19 cellular contexts compared by ENCODE assay signal in the genomic region with DNA sequence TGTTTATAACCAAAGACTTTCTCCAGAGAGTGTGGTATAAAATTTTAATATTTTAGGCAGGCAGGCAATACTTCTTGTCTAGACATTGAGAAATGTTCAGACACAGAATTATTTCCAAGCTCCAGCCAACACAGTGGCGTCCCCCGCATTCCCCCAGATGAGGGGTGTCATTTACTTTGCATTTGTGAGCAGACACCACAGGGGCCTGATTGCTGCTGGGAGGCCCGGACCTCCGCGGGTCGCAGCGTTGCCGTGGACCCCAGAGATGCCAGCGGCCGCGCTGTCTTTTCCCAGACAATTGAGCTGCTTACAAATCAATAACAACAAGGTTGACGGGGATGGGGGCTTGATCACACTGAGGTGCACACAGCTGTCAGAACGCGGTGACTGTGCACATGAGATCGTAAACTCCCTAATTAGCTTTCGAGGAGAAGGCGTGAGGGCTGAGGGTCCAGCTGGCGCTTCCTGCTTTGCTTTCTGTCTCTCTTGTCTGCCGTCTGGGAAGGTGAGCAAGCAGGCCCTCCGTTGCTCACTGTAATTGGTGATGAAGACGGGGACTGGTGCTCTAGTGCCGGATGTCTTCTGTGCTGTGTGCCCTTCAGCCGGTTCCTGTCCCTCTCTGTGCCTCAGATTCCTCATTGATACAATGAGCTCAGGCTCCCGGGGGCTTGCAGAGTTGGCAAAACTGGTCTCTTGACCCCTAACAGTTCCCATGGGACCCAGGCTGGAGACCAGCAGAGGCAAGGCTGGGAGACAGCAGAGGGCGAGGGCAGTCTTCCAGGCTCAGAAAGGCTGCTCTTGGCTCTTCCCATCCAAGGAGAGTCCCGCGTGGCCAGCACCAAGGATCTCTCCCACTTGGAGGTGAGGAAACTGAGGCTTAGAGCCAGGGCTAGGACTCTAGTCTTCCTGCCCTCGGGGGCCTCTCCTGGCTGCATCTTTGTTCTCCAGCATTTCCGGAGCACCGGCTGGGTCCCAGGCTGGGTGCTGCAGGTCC.
DNase-seq lines count a peak whose midpoint lies in the region; ATAC-seq and TF ChIP-seq lines count a peak whose summit lies in the region.
"Had no signal": no experiment of that assay in that cellular context is flagged by ENCODE, and none has a peak within 500 bp of the region (broad histone marks: within the 10 kb centered on the region; RNA-seq: fewer than 3 reads in every experiment).

No MANE protein-coding gene starts in this region.

- peak overlapping the region; percentile 15 for H3K27ac Mint-ChIP-seq in chondrocyte (ENCODE audit: unreplicated experiment)
- no peak overlapping the region for H3K27ac Mint-ChIP-seq in neural progenitor cell
- no peak overlapping the region for H3K27ac Mint-ChIP-seq in activated CD8-positive, alpha-beta T cell treated with anti-CD3 and anti-CD28 coated beads for 36 hours
- H3K27ac Mint-ChIP-seq: activated naive CD8-positive, alpha-beta T cell treated with anti-CD3 and anti-CD28 coated beads, Interleukin-2, amount 10 ng/mL, durations not matched to agents 7 days and 5 days; naive B cell had no signal

- H3K4me3 Mint-ChIP-seq in chondrocyte (ENCODE audit: unreplicated experiment) = no peak overlapping the region
- no peak overlapping the region for H3K4me3 Mint-ChIP-seq in neural progenitor cell
- no peak overlapping the region for H3K4me3 Mint-ChIP-seq in activated CD8-positive, alpha-beta T cell treated with anti-CD3 and anti-CD28 coated beads for 36 hours
- H3K4me3 Mint-ChIP-seq: activated naive CD8-positive, alpha-beta T cell treated with anti-CD3 and anti-CD28 coated beads, Interleukin-2, amount 10 ng/mL, durations not matched to agents 7 days and 5 days had no signal

- H3K36me3 Mint-ChIP-seq in chondrocyte (ENCODE audit: low read depth) (no peaks in the 10 kb centered on the region), neural progenitor cell (no peaks in the 10 kb centered on the region)
- H3K36me3 Mint-ChIP-seq in activated CD8-positive, alpha-beta T cell treated with anti-CD3 and anti-CD28 coated beads for 36 hours (ENCODE audit: low read depth) = no peaks in the 10 kb centered on the region
- H3K36me3 Mint-ChIP-seq: activated naive CD8-positive, alpha-beta T cell treated with anti-CD3 and anti-CD28 coated beads, Interleukin-2, amount 10 ng/mL, durations not matched to agents 7 days and 5 days; naive B cell had no signal

- H3K27me3 ChIP-seq in neural progenitor cell (no peaks in the 10 kb centered on the region), GM23248 (replicated peaks; ENCODE audit: insufficient read depth) (peaks cover 6% of the 10 kb centered on the region; the same call in 1 of the 2 replicates)
- H3K27me3 ChIP-seq: BE2C, body of pancreas had no signal

- no peaks in the 10 kb centered on the region for H3K9me2 ChIP-seq in GM23248 (ENCODE audit: insufficient read depth)

- peaks cover 6% of the 10 kb centered on the region for H3K4me1 ChIP-seq in neural progenitor cell
- no peaks in the 10 kb centered on the region for H3K4me1 ChIP-seq in GM23248 (ENCODE audit: insufficient read depth)
- H3K4me1 ChIP-seq: body of pancreas had no signal

- POLR2A ChIA-PET in activated CD8-positive, alpha-beta T cell treated with anti-CD3 and anti-CD28 coated beads for 36 hours (lab: Charles Lee) = no interaction called here

- H3K36me3 ChIP-seq in neural progenitor cell (no peaks in the 10 kb centered on the region), GM23248 (ENCODE audit: low read depth) (no peaks in the 10 kb centered on the region)
- H3K36me3 ChIP-seq: BE2C had no signal

- H3K9me3 Mint-ChIP-seq in chondrocyte (ENCODE audit: low read depth) (no peaks in the 10 kb centered on the region), neural progenitor cell (no peaks in the 10 kb centered on the region)
- no peaks in the 10 kb centered on the region for H3K9me3 Mint-ChIP-seq in activated CD8-positive, alpha-beta T cell treated with anti-CD3 and anti-CD28 coated beads for 36 hours
- H3K9me3 Mint-ChIP-seq: activated naive CD8-positive, alpha-beta T cell treated with anti-CD3 and anti-CD28 coated beads, Interleukin-2, amount 10 ng/mL, durations not matched to agents 7 days and 5 days; naive B cell had no signal

- H3K4me2 ChIP-seq in neural progenitor cell (peak overlapping the region; percentile 46), GM23248 (ENCODE audit: unreplicated experiment) (no peak overlapping the region)

- TF ChIP-seq CTCF in chondrocyte (IDR thresholded peaks at IDR 0.05) = no peak
- TF ChIP-seq CTCF in neural progenitor cell (IDR thresholded peaks at IDR 0.05) = no peak
- TF ChIP-seq CTCF in activated CD8-positive, alpha-beta T cell treated with anti-CD3 and anti-CD28 coated beads for 36 hours (IDR thresholded peaks at IDR 0.05) = no peak

- H3K4me3 ChIP-seq in neural progenitor cell = no peak overlapping the region
- H3K4me3 ChIP-seq in GM23248 = no peak overlapping the region
- H3K4me3 ChIP-seq: body of pancreas had no signal

- H2AFZ ChIP-seq in neural progenitor cell (replicated peaks) (no peak overlapping the region), GM23248 (no peak overlapping the region)

- H3F3A ChIP-seq in neural progenitor cell (ENCODE audit: low read depth) (no peaks in the 10 kb centered on the region), GM23248 (ENCODE audit: insufficient read depth) (no peaks in the 10 kb centered on the region)

- no peaks in the 10 kb centered on the region for H3K79me2 ChIP-seq in neural progenitor cell (ENCODE audit: low read depth)
- H3K79me2 ChIP-seq in GM23248 (ENCODE audit: insufficient read depth) = no peaks in the 10 kb centered on the region

- H3K9me3 ChIP-seq in neural progenitor cell (ENCODE audit: low read depth) (no peaks in the 10 kb centered on the region), GM23248 (ENCODE audit: low read depth) (no peaks in the 10 kb centered on the region)
- H3K9me3 ChIP-seq: BE2C, body of pancreas had no signal

- no peaks in the 10 kb centered on the region for H3K27me3 Mint-ChIP-seq in chondrocyte (ENCODE audit: low read depth)
- H3K27me3 Mint-ChIP-seq in neural progenitor cell (ENCODE audit: insufficient read depth, low read depth) = peaks cover 9% of the 10 kb centered on the region
- no peaks in the 10 kb centered on the region for H3K27me3 Mint-ChIP-seq in activated CD8-positive, alpha-beta T cell treated with anti-CD3 and anti-CD28 coated beads for 36 hours
- H3K27me3 Mint-ChIP-seq: activated naive CD8-positive, alpha-beta T cell treated with anti-CD3 and anti-CD28 coated beads, Interleukin-2, amount 10 ng/mL, durations not matched to agents 7 days and 5 days had no signal

- 91% methylated on average over 29 to 30 of the region's 30 CpGs for WGBS in GM23248 (ENCODE audit: low coverage in 1 of 2, low lambda C conversion rate in 2 of 2, missing lambda C conversion rate in 2 of 2), 2 experiments

- H3K9ac ChIP-seq in neural progenitor cell (no peak overlapping the region), GM23248 (no peak overlapping the region)

- H4K20me1 ChIP-seq in neural progenitor cell (ENCODE audit: low read depth) (no peaks in the 10 kb centered on the region), GM23248 (ENCODE audit: insufficient read depth) (no peaks in the 10 kb centered on the region)

- DNase-seq in NCI-H1092 treated with DMSO at 0.1 percent for 48 hours (lab: John Stamatoyannopoulos, UW) (peak; percentile 1), NCI-H1092 (lab: John Stamatoyannopoulos, UW) (no peak), NCI-H1694 (lab: John Stamatoyannopoulos, UW) (peak; percentile 57), chondrocyte (ENCODE audit: low spot score) (no peak), neural progenitor cell (ENCODE audit: low spot score) (peak; percentile 42), HT-29 (ENCODE audit: low spot score) (no peak), GM23248 (no peak)
- no peak for DNase-seq in activated CD8-positive, alpha-beta T cell treated with anti-CD3 and anti-CD28 coated beads for 36 hours
- DNase-seq: 8988T; activated naive CD8-positive, alpha-beta T cell treated with anti-CD3 and anti-CD28 coated beads, Interleukin-2, amount 10 ng/mL, durations not matched to agents 7 days and 5 days; BE2C; body of pancreas; COR-L47; HCEC 1CT; naive B cell; NCI-H2029 treated with DMSO at 0.1 percent for 48 hours; NCI-H526 treated with DMSO at 0.1 percent for 48 hours; stimulated activated CD4-positive, alpha-beta T cell treated with anti-CD3 and anti-CD28 coated beads, Interleukin-4, amount 100 ng/mL, for 24 hours had no signal

- CTCF ChIA-PET in activated CD8-positive, alpha-beta T cell treated with anti-CD3 and anti-CD28 coated beads for 36 hours (lab: Charles Lee) = no interaction called here

- H3K27ac ChIP-seq in neural progenitor cell (no peak overlapping the region), GM23248 (no peak overlapping the region)
- H3K27ac ChIP-seq: body of pancreas had no signal

- intact Hi-C loops in activated CD8-positive, alpha-beta T cell treated with anti-CD3 and anti-CD28 coated beads for 36 hours (cut with micrococcal nuclease) = no loop called here

- peaks cover 16% of the 10 kb centered on the region for H3K4me1 Mint-ChIP-seq in chondrocyte (ENCODE audit: low read depth)
- H3K4me1 Mint-ChIP-seq in neural progenitor cell = peaks cover 19% of the 10 kb centered on the region
- no peaks in the 10 kb centered on the region for H3K4me1 Mint-ChIP-seq in activated CD8-positive, alpha-beta T cell treated with anti-CD3 and anti-CD28 coated beads for 36 hours (ENCODE audit: low read depth)
- H3K4me1 Mint-ChIP-seq: activated naive CD8-positive, alpha-beta T cell treated with anti-CD3 and anti-CD28 coated beads, Interleukin-2, amount 10 ng/mL, durations not matched to agents 7 days and 5 days; naive B cell had no signal

- in situ Hi-C loops in GM23248 (cut with MboI) = no loop called here

- ATAC-seq in activated CD8-positive, alpha-beta T cell treated with anti-CD3 and anti-CD28 coated beads for 36 hours = no peak
- ATAC-seq: body of pancreas, Panc1 had no signal

Comparison
In these comparisons a context has a peak if more than half of its experiments do, and no peak if none do; other contexts are left out.
1. DNase-seq: peak in NCI-H1092 treated with DMSO at 0.1 percent for 48 hours (single experiment), NCI-H1694 (single experiment) and neural progenitor cell (single experiment); none in NCI-H1092 (single experiment), chondrocyte (single experiment), HT-29 (single experiment), GM23248 (single experiment) and activated CD8-positive, alpha-beta T cell treated with anti-CD3 and anti-CD28 coated beads for 36 hours (single experiment).